In genomic region chr10:75431180-75432111, GRCh38 we compare ENCODE assay signal across 9 cellular contexts. TPM values are rescaled to one million over a fixed set of nuclear protein-coding genes. Genes with fewer than 3 reads are reported as not detected.
DNase-seq lines count a peak whose midpoint lies in the region; ATAC-seq, FAIRE-seq and TF ChIP-seq lines count a peak whose summit lies in the region.
"Had no signal": no experiment of that assay in that cellular context is flagged by ENCODE, and none has a peak within 500 bp of the region (broad histone marks: within the 10 kb centered on the region; RNA-seq: fewer than 3 reads in every experiment).

Gene LRMDA, plus strand, starts transcription at chr10:75431624.

- H3K9me3 Mint-ChIP-seq in central memory CD8-positive, alpha-beta T cell = no peaks in the 10 kb centered on the region

- H3K27me3 Mint-ChIP-seq in central memory CD8-positive, alpha-beta T cell = peaks cover 75% of the 10 kb centered on the region

- TF ChIP-seq POLR2A in HepG2 (IDR thresholded peaks at IDR 0.05; ENCODE audit: insufficient read depth in 1 of 2, low read depth in 2 of 2, low read length in 2 of 2) = peak in 1 of 2 experiments; percentile 14; a peak in 2 of 4 replicates

- peak; percentile 4 to 70; a peak in 2 of 4 replicates for TF ChIP-seq EP300 in HepG2 (IDR thresholded peaks at IDR 0.05; ENCODE audit: low read depth in 2 of 2, low read length in 2 of 2)
- TF ChIP-seq EP300 in HepG2 (CRISPR knock-in tag; IDR thresholded peaks at IDR 0.05; ENCODE audit: borderline replicate concordance) = peak; percentile 61

- H3K4me1 Mint-ChIP-seq in central memory CD8-positive, alpha-beta T cell = no peaks in the 10 kb centered on the region

- H3K27me3 ChIP-seq in HepG2 (ENCODE audit: control insufficient read depth in 1 of 2, insufficient read depth in 2 of 2, low read length in 2 of 2) = no peaks in the 10 kb centered on the region

- peak within 1 kb of the TSS; percentile 97 for H3K4me2 ChIP-seq in HepG2 (ENCODE audit: low read depth, low read length)

- peaks cover 21% of the 10 kb centered on the region for H3K79me2 ChIP-seq in HepG2 (ENCODE audit: insufficient read depth, low read length)

- no peak within 1 kb of the TSS for H2AFZ ChIP-seq in HepG2 (ENCODE audit: low read length)

- peaks cover 6% of the 10 kb centered on the region for H3K36me3 Mint-ChIP-seq in central memory CD8-positive, alpha-beta T cell (ENCODE audit: insufficient read depth)

- H3K4me3 ChIP-seq in HepG2 (replicated peaks in 1 of 3; ENCODE audit: insufficient read depth in 1 of 3, low read depth in 2 of 3, low read length in 3 of 3) = peak within 1 kb of the TSS; percentile 77 to 95 (median 79)

- peak; percentile 24 for ATAC-seq in central memory CD8-positive, alpha-beta T cell (replicated peaks; ENCODE audit: extremely low read depth, poor library complexity, severe bottlenecking)
- peak; percentile 73 for ATAC-seq in HepG2
- no peak for ATAC-seq in HG03571 (IDR thresholded peaks at IDR 0.05; ENCODE audit: unreplicated experiment)

- peak within 1 kb of the TSS; percentile 29 for H3K4me3 Mint-ChIP-seq in central memory CD8-positive, alpha-beta T cell

- WGBS in HepG2 (ENCODE audit: low lambda C conversion rate) = 0% methylated on average over 8 of the region's 82 CpGs

- FAIRE-seq in HepG2 (lab: Jason Lieb, UNC) = peak; percentile 72
- FAIRE-seq: islet of Langerhans had no signal

- POLR2A ChIA-PET in HepG2 (lab: Yijun Ruan, JAX) = interaction anchor here (0.7 to 12.3 kb wide), 17 partner anchors 10 to 872 kb away, joined by 3 to 219 read pairs (median 10); partner anchors contain the start of gene ZNF503

- no peak within 1 kb of the TSS for H3K27ac Mint-ChIP-seq in central memory CD8-positive, alpha-beta T cell (ENCODE audit: low read depth)

- in situ Hi-C loops in HepG2 (cut with HindIII; ENCODE audit: extremely low pct_ligation_motif_present, low pct_unique_long_range_greater_than_20kb) = loop anchor here (5.0 kb wide), 1 partner anchor 66 kb away; no protein-coding TSS in a partner anchor

- peak within 1 kb of the TSS; percentile 91 for H3K9ac ChIP-seq in HepG2 (ENCODE audit: insufficient read depth, low read depth, low read length)

- peaks cover 84% of the 10 kb centered on the region for H3K4me1 ChIP-seq in HepG2 (ENCODE audit: insufficient read depth, low read length)

- BruUV-seq in HepG2 (replicated peaks; lab: Mats Ljungman, UMichigan) = no TSS peak

- H3K27ac ChIP-seq in HepG2 (ENCODE audit: extremely low read length, insufficient read depth, low read length) = peak within 1 kb of the TSS; percentile 92

- H3K9me3 ChIP-seq in HepG2 (ENCODE audit: low read length) = no peaks in the 10 kb centered on the region

- peak; percentile 66; the same call in 1 of the 2 replicates for TF ChIP-seq RAD21 in HepG2 (CRISPR knock-in tag; IDR thresholded peaks at IDR 0.05)

- H3K36me3 ChIP-seq in HepG2 (replicated peaks in 1 of 2; ENCODE audit: control insufficient read depth in 1 of 2, insufficient read depth in 2 of 2, low read length in 2 of 2) = no peaks in the 10 kb centered on the region

- DNase-seq in D341Med (ENCODE audit: low spot score) (peak; percentile 27), HuH-7 (ENCODE audit: low spot score) (peak; percentile 46), HepG2 (ENCODE audit: low spot score) (peak; percentile 83), GM19240 (ENCODE audit: insufficient read length, low spot score) (no peak), NCI-H2029 treated with DMSO at 0.1 percent for 48 hours (lab: John Stamatoyannopoulos, UW) (no peak)
- no peak for DNase-seq in central memory CD8-positive, alpha-beta T cell (ENCODE audit: low spot score in 2 of 2)

- CTCF ChIA-PET in HepG2 (lab: Yijun Ruan, JAX; ENCODE audit: low intra/inter-chr PET ratio, low total read pairs) = no interaction called here

- intact Hi-C loops in HepG2 (cut with micrococcal nuclease; ENCODE audit: unreplicated experiment) = loop anchor here (5.0 to 10.0 kb wide), 2 partner anchors 66 to 93 kb away; no protein-coding TSS in a partner anchor

- TF ChIP-seq CTCF in HepG2 (CRISPR knock-in tag; IDR thresholded peaks at IDR 0.05) (peak; percentile 20; the same call in 1 of the 2 replicates), subcutaneous adipose tissue (IDR thresholded peaks at IDR 0.05; ENCODE audit: low read depth) (no peak)

- H4K20me1 ChIP-seq in HepG2 (ENCODE audit: insufficient read depth, low read length) = no peaks in the 10 kb centered on the region

TF ChIP-seq in HepG2, 621 proteins besides CTCF, POLR2A, EP300 and RAD21 (continues in another document):
- TF ChIP-seq, protein P1, sequence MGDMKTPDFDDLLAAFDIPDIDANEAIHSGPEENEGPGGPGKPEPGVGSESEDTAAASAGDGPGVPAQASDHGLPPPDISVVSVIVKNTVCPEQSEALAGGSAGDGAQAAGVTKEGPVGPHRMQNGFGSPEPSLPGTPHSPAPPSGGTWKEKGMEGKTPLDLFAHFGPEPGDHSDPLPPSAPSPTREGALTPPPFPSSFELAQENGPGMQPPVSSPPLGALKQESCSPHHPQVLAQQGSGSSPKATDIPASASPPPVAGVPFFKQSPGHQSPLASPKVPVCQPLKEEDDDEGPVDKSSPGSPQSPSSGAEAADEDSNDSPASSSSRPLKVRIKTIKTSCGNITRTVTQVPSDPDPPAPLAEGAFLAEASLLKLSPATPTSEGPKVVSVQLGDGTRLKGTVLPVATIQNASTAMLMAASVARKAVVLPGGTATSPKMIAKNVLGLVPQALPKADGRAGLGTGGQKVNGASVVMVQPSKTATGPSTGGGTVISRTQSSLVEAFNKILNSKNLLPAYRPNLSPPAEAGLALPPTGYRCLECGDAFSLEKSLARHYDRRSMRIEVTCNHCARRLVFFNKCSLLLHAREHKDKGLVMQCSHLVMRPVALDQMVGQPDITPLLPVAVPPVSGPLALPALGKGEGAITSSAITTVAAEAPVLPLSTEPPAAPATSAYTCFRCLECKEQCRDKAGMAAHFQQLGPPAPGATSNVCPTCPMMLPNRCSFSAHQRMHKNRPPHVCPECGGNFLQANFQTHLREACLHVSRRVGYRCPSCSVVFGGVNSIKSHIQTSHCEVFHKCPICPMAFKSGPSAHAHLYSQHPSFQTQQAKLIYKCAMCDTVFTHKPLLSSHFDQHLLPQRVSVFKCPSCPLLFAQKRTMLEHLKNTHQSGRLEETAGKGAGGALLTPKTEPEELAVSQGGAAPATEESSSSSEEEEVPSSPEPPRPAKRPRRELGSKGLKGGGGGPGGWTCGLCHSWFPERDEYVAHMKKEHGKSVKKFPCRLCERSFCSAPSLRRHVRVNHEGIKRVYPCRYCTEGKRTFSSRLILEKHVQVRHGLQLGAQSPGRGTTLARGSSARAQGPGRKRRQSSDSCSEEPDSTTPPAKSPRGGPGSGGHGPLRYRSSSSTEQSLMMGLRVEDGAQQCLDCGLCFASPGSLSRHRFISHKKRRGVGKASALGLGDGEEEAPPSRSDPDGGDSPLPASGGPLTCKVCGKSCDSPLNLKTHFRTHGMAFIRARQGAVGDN (CRISPR knock-in tag; IDR thresholded peaks at IDR 0.05) = peak; percentile 82
- peak; percentile 91 for TF ChIP-seq HIC2 (CRISPR knock-in tag; IDR thresholded peaks at IDR 0.05; ENCODE audit: low read depth)
- TF ChIP-seq SIN3A (IDR thresholded peaks at IDR 0.05; ENCODE audit: borderline replicate concordance, low read depth, low read length) = peak; percentile 66; the same call in 1 of the 2 replicates
- TF ChIP-seq SIN3B (IDR thresholded peaks at IDR 0.05; ENCODE audit: low read length) = no peak
- TF ChIP-seq ZNF431 (CRISPR knock-in tag; IDR thresholded peaks at IDR 0.05; ENCODE audit: borderline replicate concordance, low read depth) = peak; percentile 31; the same call in 1 of the 2 replicates

RNA-seq across cellular contexts. Expression of gene LRMDA, which starts in this region (rescaled TPM):
- 19.3 and 22.0 TPM in 2 replicates for total RNA-seq in HepG2 (2016; rRNA removed; fragmentation: Illumina TruSeq; extraction: Trizol)
- 70.4 and 78.7 TPM in 2 replicates for total RNA-seq in HepG2 (2016; cell fraction: cytosol; rRNA removed; fragmentation: Illumina TruSeq; extraction: Trizol; ENCODE audit: low read depth)
- 20.0 and 23.4 TPM in 2 replicates for total RNA-seq in HepG2 (2016; cell fraction: insoluble cytoplasmic fraction; rRNA removed; fragmentation: Illumina TruSeq; extraction: Trizol)
- total RNA-seq in HepG2 (2016; cell fraction: membrane; rRNA removed; fragmentation: Illumina TruSeq; extraction: Trizol) = 36.7 and 40.7 TPM in 2 replicates
- 27.3 and 38.1 TPM in 2 replicates for total RNA-seq in HepG2 (2016; cell fraction: nucleus; rRNA removed; fragmentation: Illumina TruSeq; extraction: Trizol)
- polyA plus RNA-seq in HepG2 (2011; rRNA removed) = 13.4 and 17.7 TPM in 2 replicates
- polyA plus RNA-seq in HepG2 (2011; cell fraction: cytosol; rRNA removed) = 18.1 and 21.4 TPM in 2 replicates
- 10.7 and 11.9 TPM in 2 replicates for polyA plus RNA-seq in HepG2 (2011; cell fraction: nucleus; rRNA removed)
- polyA plus RNA-seq in HepG2 (2012) = 14.6 and 23.3 TPM in 2 replicates
- 51.8 and 58.1 TPM in 2 replicates for polyA plus RNA-seq in HepG2 (2016; cell fraction: cytosol; fragmentation: Illumina TruSeq; extraction: Trizol; ENCODE audit: low read depth)
- polyA plus RNA-seq in HepG2 (2016; cell fraction: insoluble cytoplasmic fraction; fragmentation: Illumina TruSeq; extraction: Trizol; ENCODE audit: low read depth) = 25.9 and 29.7 TPM in 2 replicates
- polyA plus RNA-seq in HepG2 (2016; cell fraction: membrane; fragmentation: Illumina TruSeq; extraction: Trizol; ENCODE audit: low read depth) = 28.6 and 35.5 TPM in 2 replicates
- polyA plus RNA-seq in HepG2 (2016; cell fraction: nucleus; fragmentation: Illumina TruSeq; extraction: Trizol; ENCODE audit: insufficient read depth, low read depth) = 9.9 and 22.8 TPM in 2 replicates
- polyA minus RNA-seq in HepG2 (2011; rRNA and poly(A)+ RNA removed; ENCODE audit: low replicate concordance) = 4.1 and 25.5 TPM in 2 replicates
- polyA minus RNA-seq in HepG2 (2011; cell fraction: cytosol; rRNA and poly(A)+ RNA removed) = 5.1 and 7.5 TPM in 2 replicates
- 58.6 and 83.8 TPM in 2 replicates for polyA minus RNA-seq in HepG2 (2011; cell fraction: nucleus; rRNA and poly(A)+ RNA removed)
- total RNA-seq in subcutaneous adipose tissue = 10 to 100 TPM; 17.4 to 92.1 (median 22.8) TPM

Comparison
In these comparisons a context has a peak if more than half of its experiments do, and no peak if none do; other contexts are left out.
1. DNase-seq: peak in D341Med (single experiment), HuH-7 (single experiment) and HepG2 (single experiment); none in central memory CD8-positive, alpha-beta T cell (0 of 2), GM19240 (single experiment) and NCI-H2029 treated with DMSO at 0.1 percent for 48 hours (single experiment).